ENCODE assay signal across 8 cellular contexts in genomic region chr18:72700961-72701710, GRCh38.
DNase-seq lines count a peak whose midpoint lies in the region; ATAC-seq and TF ChIP-seq lines count a peak whose summit lies in the region.

No MANE protein-coding gene starts in this region.

- no peaks in the 10 kb centered on the region for H3K9me3 ChIP-seq in ascending aorta

- H3K4me1 ChIP-seq in ascending aorta, result no peaks in the 10 kb centered on the region

- in situ Hi-C loops in Caki2 (cut with HindIII; ENCODE audit: low pct_unique_long_range_greater_than_20kb, low sequenced_read_pairs), result no loop called here

- ATAC-seq in HG03521 (IDR thresholded peaks at IDR 0.05; ENCODE audit: unreplicated experiment) (no peak), GM21367 (IDR thresholded peaks at IDR 0.05; ENCODE audit: unreplicated experiment) (no peak)

- H3K4me3 ChIP-seq in Jurkat, Clone E6-1 (ENCODE audit: low read length), result no peak overlapping the region
- H3K4me3 ChIP-seq in ascending aorta, result no peak overlapping the region

- intact Hi-C loops in ascending aorta (cut with DNase I), result no loop called here

- H3K27ac ChIP-seq in ascending aorta, result no peak overlapping the region

- H3K27me3 ChIP-seq in ascending aorta, result no peaks in the 10 kb centered on the region

- DNase-seq in Caki2 (ENCODE audit: low read depth) (peak; percentile 10), SKM-1 treated with dmso at 0.1 percent for 144 hours (lab: John Stamatoyannopoulos, UW; ENCODE audit: unreplicated experiment) (peak; percentile 7), kidney tubule cell (ENCODE audit: low spot score) (peak; percentile 33), ascending aorta (ENCODE audit: low spot score in 2 of 2) (no peak), NCI-H2227 treated with DMSO at 0.1 percent for 48 hours (lab: John Stamatoyannopoulos, UW) (no peak)
- DNase-seq in Jurkat, Clone E6-1 (ENCODE audit: low read depth, low spot score), result peak; percentile 6

- no peaks in the 10 kb centered on the region for H3K36me3 ChIP-seq in ascending aorta

- no peak for TF ChIP-seq CTCF in ascending aorta (IDR thresholded peaks at IDR 0.05)

Comparison
In these comparisons a context has a peak if more than half of its experiments do, and no peak if none do; other contexts are left out.
1. DNase-seq: peak in Caki2 (single experiment), Jurkat, Clone E6-1 (single experiment), SKM-1 treated with dmso at 0.1 percent for 144 hours (single experiment) and kidney tubule cell (single experiment); none in ascending aorta (0 of 2) and NCI-H2227 treated with DMSO at 0.1 percent for 48 hours (single experiment).